ENCODE assay signal across 23 cellular contexts in the genomic region with DNA sequence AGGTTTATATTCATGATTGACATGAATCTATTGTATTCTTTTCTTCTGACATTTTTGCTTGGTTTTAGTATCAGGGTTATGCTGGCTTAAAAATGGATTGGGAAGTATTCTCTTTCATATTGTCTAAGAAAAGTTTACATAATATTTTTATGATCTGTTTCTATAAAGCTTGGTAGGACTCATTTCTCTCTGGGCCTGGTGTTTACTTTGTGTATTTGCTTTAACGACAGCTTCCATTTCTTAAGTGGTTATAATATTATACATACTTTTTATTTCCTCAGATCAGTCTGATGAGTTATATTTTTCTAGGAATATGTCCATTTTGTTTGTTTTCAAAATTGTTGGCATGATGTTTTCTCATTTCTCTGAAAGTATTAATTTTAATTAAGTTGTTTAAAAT. TPM values are rescaled to one million over a fixed set of nuclear protein-coding genes. Genes with fewer than 3 reads are reported as not detected.
A peak's percentile ranks its signal among the peaks of the same experiment; 100 is the strongest.
DNase-seq lines count a peak whose midpoint lies in the region; ATAC-seq, FAIRE-seq and TF ChIP-seq lines count a peak whose summit lies in the region.
"Had no signal": no experiment of that assay in that cellular context is flagged by ENCODE, and none has a peak within 500 bp of the region (broad histone marks: within the 10 kb centered on the region; RNA-seq: fewer than 3 reads in every experiment).

No MANE protein-coding gene starts in this region.

- ATAC-seq in RWPE2 (ENCODE audit: low read depth) (no peak), psoas muscle (no peak), HG02885 (IDR thresholded peaks at IDR 0.05; ENCODE audit: poor library complexity, unreplicated experiment) (no peak)
- ATAC-seq: GM12878, HCT116 had no signal

- peaks cover 31% of the 10 kb centered on the region for H3K4me1 ChIP-seq in RWPE2 (ENCODE audit: insufficient read depth, poor library complexity, severe bottlenecking)
- H3K4me1 ChIP-seq in psoas muscle: peaks cover 67% of the 10 kb centered on the region

- no peak for TF ChIP-seq CTCF in RWPE2 (IDR thresholded peaks at IDR 0.05; ENCODE audit: poor library complexity, severe bottlenecking)
- no peak for TF ChIP-seq CTCF in psoas muscle (IDR thresholded peaks at IDR 0.05)

- H3K36me3 ChIP-seq in RWPE2 (ENCODE audit: low read depth): peaks cover 39% of the 10 kb centered on the region
- H3K36me3 ChIP-seq in psoas muscle (ENCODE audit: insufficient read depth in 1 of 2, low read depth in 1 of 2): peaks cover 0 to 50% of the 10 kb centered on the region in 2 donors
- H3K36me3 ChIP-seq: BLaER1 treated with 17β-estradiol and CSF1 and Interleukin-3, amounts not matched to agents 10 nM and 100 nM had no signal

- H3K9me3 ChIP-seq in RWPE2 (ENCODE audit: severe bottlenecking) (no peaks in the 10 kb centered on the region), psoas muscle (no peaks in the 10 kb centered on the region)
- H3K9me3 ChIP-seq: BE2C; BLaER1 treated with 17β-estradiol and CSF1 and Interleukin-3, amounts not matched to agents 10 nM and 100 nM had no signal

- H3K4me3 ChIP-seq in RWPE2 (ENCODE audit: severe bottlenecking) (no peak overlapping the region), psoas muscle (no peak overlapping the region)
- H3K4me3 ChIP-seq: BLaER1 treated with 17β-estradiol and CSF1 and Interleukin-3, amounts not matched to agents 10 nM and 100 nM; GM12878; GM23338 had no signal

- DNase-seq in DMS53 (lab: John Stamatoyannopoulos, UW): peak; percentile 37
- no peak for DNase-seq in DMS53 treated with DMSO at 0.1 percent for 48 hours (lab: John Stamatoyannopoulos, UW; ENCODE audit: unreplicated experiment)
- DNase-seq in RWPE2 (ENCODE audit: low spot score): no peak
- DNase-seq in psoas muscle: no peak
- no peak for DNase-seq in GM12891 (ENCODE audit: insufficient read length, low spot score)
- DNase-seq in C1 segment of cervical spinal cord (lab: John Stamatoyannopoulos, UW): no peak
- DNase-seq: ACHN; AML-193; BE2C; Calu3; CD4-positive, alpha-beta memory T cell; COR-L47; DMS79; EL; GDM1; H9 had no signal

- WGBS in psoas muscle, 3 donors: 92 to 98% (median 95%) methylated on average over 1 of the region's 1 CpG

- no peaks in the 10 kb centered on the region for H3K27me3 ChIP-seq in RWPE2 (ENCODE audit: insufficient read depth, poor library complexity, severe bottlenecking)
- no peaks in the 10 kb centered on the region for H3K27me3 ChIP-seq in psoas muscle (ENCODE audit: insufficient read depth in 3 of 3, low read length in 2 of 3)
- H3K27me3 ChIP-seq: BE2C; BLaER1 treated with 17β-estradiol and CSF1 and Interleukin-3, amounts not matched to agents 10 nM and 100 nM had no signal

- H3K27ac ChIP-seq in RWPE2 (ENCODE audit: poor library complexity, severe bottlenecking) (peak overlapping the region; percentile 92), psoas muscle (peak overlapping the region; percentile 71)
- H3K27ac ChIP-seq: 22Rv1; BLaER1 treated with 17β-estradiol and CSF1 and Interleukin-3, amounts not matched to agents 10 nM and 100 nM had no signal

- intact Hi-C loops in psoas muscle (cut with DNase I): no loop called here

- no peak for TF ChIP-seq POLR2A in GM12891 (IDR thresholded peaks at IDR 0.05; ENCODE audit: low read depth, low read length)

- no peak for FAIRE-seq in GM12891 (lab: Jason Lieb, UNC)
- FAIRE-seq: GM12878, GM18507 had no signal

TF ChIP-seq in GM12891, 5 proteins besides CTCF, POLR2A, EP300 and RAD21:
- TF ChIP-seq POLR2AphosphoS5 (IDR thresholded peaks at IDR 0.05; ENCODE audit: low read depth, low read length): no peak

RNA-seq across cellular contexts. Expression of gene SCHIP1, which starts 31.1 kb away (rescaled TPM):
- 100 to 1,000 TPM in 2 of 4 donors, 10 to 100 TPM in 2; 49.1 to 206 (median 90.3) TPM for total RNA-seq in psoas muscle
- 100 to 1,000 TPM in 1 of 3 donors, 10 to 100 TPM in 2; 27.1 to 129 (median 68.6) TPM for polyA plus RNA-seq in psoas muscle
- 2.8 TPM for polyA plus RNA-seq in GM12891 (2012; ENCODE audit: low read depth, missing spikeins)
- total RNA-seq: CD4-positive, alpha-beta memory T cell had no signal
- polyA plus RNA-seq: CD4-positive, alpha-beta memory T cell had no signal
